In genomic region chr2:45533771-45534170, GRCh38 we compare ENCODE assay signal across 21 cellular contexts.
DNase-seq lines count a peak whose midpoint lies in the region; ATAC-seq, FAIRE-seq and TF ChIP-seq lines count a peak whose summit lies in the region.
"Had no signal": no experiment of that assay in that cellular context is flagged by ENCODE, and none has a peak within 500 bp of the region (broad histone marks: within the 10 kb centered on the region; RNA-seq: fewer than 3 reads in every experiment).

No MANE protein-coding gene starts in this region.

- no peaks in the 10 kb centered on the region for H3F3A ChIP-seq in smooth muscle cell (ENCODE audit: low read depth)

- no peak overlapping the region for H3K4me3 ChIP-seq in AG04449 (ENCODE audit: low read depth, low read length)
- no peak overlapping the region for H3K4me3 ChIP-seq in HFF-Myc (replicated peaks; ENCODE audit: low read depth, low read length)
- H3K4me3 ChIP-seq in foreskin fibroblast (ENCODE audit: low read depth in 1 of 2, low read length in 2 of 2): no peak overlapping the region
- H3K4me3 ChIP-seq in smooth muscle cell: no peak overlapping the region
- H3K4me3 ChIP-seq: GM23338 had no signal

- H3K4me1 ChIP-seq in smooth muscle cell (ENCODE audit: low read depth): no peaks in the 10 kb centered on the region

- no peak overlapping the region for H3K4me2 ChIP-seq in smooth muscle cell
- H3K4me2 ChIP-seq: GM23338, KMS-11 had no signal

- H3K4me3 Mint-ChIP-seq in stimulated activated naive CD8-positive, alpha-beta T cell treated with anti-CD3 and anti-CD28 coated beads, Interleukin-15, amount 100 ng/mL, for 72 hours: no peak overlapping the region
- H3K4me3 Mint-ChIP-seq: CD14-positive monocyte, GM23338, HFFc6 had no signal

- H3K9me3 Mint-ChIP-seq in stimulated activated naive CD8-positive, alpha-beta T cell treated with anti-CD3 and anti-CD28 coated beads, Interleukin-15, amount 100 ng/mL, for 72 hours: no peaks in the 10 kb centered on the region
- H3K9me3 Mint-ChIP-seq: CD14-positive monocyte, GM23338, HFFc6 had no signal

- CTCF ChIA-PET in AG04449 (lab: Yijun Ruan, JAX): no interaction called here

- no peaks in the 10 kb centered on the region for H4K20me1 ChIP-seq in smooth muscle cell (ENCODE audit: low read depth)

- no peaks in the 10 kb centered on the region for H3K36me3 ChIP-seq in smooth muscle cell (ENCODE audit: low read depth)

- no peaks in the 10 kb centered on the region for H3K9me3 ChIP-seq in smooth muscle cell (replicated peaks; ENCODE audit: low read depth)

- no peaks in the 10 kb centered on the region for H3K4me1 Mint-ChIP-seq in stimulated activated naive CD8-positive, alpha-beta T cell treated with anti-CD3 and anti-CD28 coated beads, Interleukin-15, amount 100 ng/mL, for 72 hours
- H3K4me1 Mint-ChIP-seq: CD14-positive monocyte, GM23338 had no signal

- H2AFZ ChIP-seq in smooth muscle cell (ENCODE audit: low read depth): no peak overlapping the region
- H2AFZ ChIP-seq: GM23338 had no signal

- H3K27me3 ChIP-seq in smooth muscle cell (ENCODE audit: low read depth): no peaks in the 10 kb centered on the region

- FAIRE-seq in endometrium (lab: Jason Lieb, UNC): peak; percentile 94
- FAIRE-seq: HepG2 had no signal

- DNase-seq in AG04449 (ENCODE audit: low read depth, low spot score) (peak; percentile 12), HFF-Myc (ENCODE audit: extremely low read depth, low read depth) (peak; percentile 31), foreskin fibroblast (peak; percentile 21 to 53), smooth muscle cell (lab: John Stamatoyannopoulos, UW; ENCODE audit: unreplicated experiment) (no peak), DMS79 treated with DMSO at 0.1 percent for 48 hours (lab: John Stamatoyannopoulos, UW) (no peak)
- DNase-seq in stimulated activated CD4-positive, alpha-beta T cell treated with anti-CD3 and anti-CD28 coated beads, Interleukin-4, amount 100 ng/mL, for 24 hours: no peak
- DNase-seq in stimulated activated naive CD8-positive, alpha-beta T cell treated with anti-CD3 and anti-CD28 coated beads, Interleukin-15, amount 100 ng/mL, for 72 hours: no peak
- DNase-seq: 8988T, DMS 273 treated with DMSO at 0.1 percent for 48 hours, HFFc6, NCI-H1092, NCI-H146, NCI-H2081, NCI-H748 treated with DMSO at 0.1 percent for 48 hours, RPMI8226, SIG-M5 had no signal

- 70% methylated on average over 1 of the region's 1 CpG for WGBS in smooth muscle cell (ENCODE audit: low lambda C conversion rate)

- TF ChIP-seq CTCF in AG04449 (IDR thresholded peaks at IDR 0.05; ENCODE audit: insufficient read depth, low read length, missing control alignments) (no peak), HFF-Myc (IDR thresholded peaks at IDR 0.05; ENCODE audit: low read depth, low read length, missing control alignments) (no peak), foreskin fibroblast (IDR thresholded peaks at IDR 0.05; ENCODE audit: low read depth, low read length) (no peak), smooth muscle cell (IDR thresholded peaks at IDR 0.05; ENCODE audit: borderline replicate concordance, insufficient read depth, poor library complexity, severe bottlenecking) (no peak)

- H3K27ac Mint-ChIP-seq in stimulated activated naive CD8-positive, alpha-beta T cell treated with anti-CD3 and anti-CD28 coated beads, Interleukin-15, amount 100 ng/mL, for 72 hours: no peak overlapping the region
- H3K27ac Mint-ChIP-seq: CD14-positive monocyte, GM23338, HFFc6 had no signal

- H3K79me2 ChIP-seq in smooth muscle cell (ENCODE audit: low read depth): no peaks in the 10 kb centered on the region

- POLR2A ChIA-PET in AG04449 (lab: Yijun Ruan, JAX): no interaction called here

- no peaks in the 10 kb centered on the region for H3K27me3 Mint-ChIP-seq in stimulated activated naive CD8-positive, alpha-beta T cell treated with anti-CD3 and anti-CD28 coated beads, Interleukin-15, amount 100 ng/mL, for 72 hours

- ATAC-seq in stimulated activated naive CD8-positive, alpha-beta T cell treated with anti-CD3 and anti-CD28 coated beads, Interleukin-15, amount 100 ng/mL, for 72 hours: no peak
- ATAC-seq: GM23338, HepG2 had no signal

- H3K27ac ChIP-seq in smooth muscle cell (ENCODE audit: low read depth): no peak overlapping the region
- H3K27ac ChIP-seq: KMS-11 had no signal

- H3K9ac ChIP-seq in smooth muscle cell (ENCODE audit: low read depth): no peak overlapping the region
- H3K9ac ChIP-seq: KMS-11 had no signal

Comparison
In these comparisons a context has a peak if more than half of its experiments do, and no peak if none do; other contexts are left out.
1. DNase-seq: peak in AG04449 (single experiment), HFF-Myc (single experiment) and foreskin fibroblast (2 of 2); none in stimulated activated CD4-positive, alpha-beta T cell treated with anti-CD3 and anti-CD28 coated beads, Interleukin-4, amount 100 ng/mL, for 24 hours (single experiment), smooth muscle cell (single experiment), stimulated activated naive CD8-positive, alpha-beta T cell treated with anti-CD3 and anti-CD28 coated beads, Interleukin-15, amount 100 ng/mL, for 72 hours (0 of 2) and DMS79 treated with DMSO at 0.1 percent for 48 hours (single experiment).